ENCODE assay signal across 26 cellular contexts in the genomic region with DNA sequence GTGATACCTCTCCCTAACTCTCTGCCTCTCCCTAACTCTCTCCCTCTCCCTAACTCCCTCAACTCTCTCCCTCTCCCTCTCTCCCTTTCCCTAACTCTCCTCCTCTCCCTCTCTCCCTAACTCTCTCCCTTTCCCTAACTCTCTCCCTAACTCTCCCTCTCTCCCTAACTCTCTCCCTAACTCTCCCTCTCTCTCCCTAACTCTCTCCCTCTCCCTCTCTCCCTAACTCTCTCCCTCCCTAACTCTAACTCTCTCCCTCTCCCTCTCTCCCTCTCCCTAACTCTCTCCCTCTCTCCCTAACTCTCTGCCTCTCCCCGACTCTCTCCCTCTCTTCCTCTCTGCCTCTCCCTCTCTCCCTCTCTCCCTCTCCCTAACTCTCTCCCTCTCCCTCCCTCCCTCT. TPM values are rescaled to one million over a fixed set of nuclear protein-coding genes. Genes with fewer than 3 reads are reported as not detected.
"Had no signal": no experiment of that assay in that cellular context is flagged by ENCODE, and none has a peak within 500 bp of the region (broad histone marks: within the 10 kb centered on the region; RNA-seq: fewer than 3 reads in every experiment).

No MANE protein-coding gene starts in this region.

- H3K27me3 ChIP-seq: ascending aorta, body of pancreas had no signal

- H3K27ac Mint-ChIP-seq: activated B cell treated with CpG ODN at 0.5 μM for 24 hours; activated CD4-positive, alpha-beta memory T cell treated with anti-CD3 and anti-CD28 coated beads for 36 hours; activated CD4-positive, alpha-beta T cell treated with anti-CD3 and anti-CD28 coated beads, Interleukin-2, amount 10 ng/mL, durations not matched to agents 7 days and 5 days; activated naive CD4-positive, alpha-beta T cell treated with anti-CD3 and anti-CD28 coated beads, Interleukin-2, amount 50 U/mL, for 72 hours; activated naive CD8-positive, alpha-beta T cell treated with anti-CD3 and anti-CD28 coated beads, Interleukin-2, amount 50 U/mL, for 24 hours; T-helper 17 cell had no signal

- H3K4me3 ChIP-seq: ascending aorta, body of pancreas, cardiac muscle cell had no signal

- H3K4me3 Mint-ChIP-seq: activated B cell treated with CpG ODN at 0.5 μM for 24 hours; activated CD4-positive, alpha-beta memory T cell treated with anti-CD3 and anti-CD28 coated beads for 36 hours; activated naive CD8-positive, alpha-beta T cell treated with anti-CD3 and anti-CD28 coated beads, Interleukin-2, amount 50 U/mL, for 24 hours had no signal

- H3K36me3 ChIP-seq: ascending aorta, cardiac muscle cell had no signal

- DNase-seq: activated B cell treated with CpG ODN at 0.5 μM for 24 hours; activated CD4-positive, alpha-beta memory T cell treated with anti-CD3 and anti-CD28 coated beads for 36 hours; activated CD4-positive, alpha-beta T cell treated with anti-CD3 and anti-CD28 coated beads for 1 hour; activated CD4-positive, alpha-beta T cell treated with anti-CD3 and anti-CD28 coated beads, Interleukin-2, amount 10 ng/mL, durations not matched to agents 7 days and 5 days; activated CD8-positive, alpha-beta memory T cell treated with anti-CD3 and anti-CD28 coated beads for 24 hours; activated effector memory CD4-positive, alpha-beta T cell treated with anti-CD3 and anti-CD28 coated beads, Interleukin-2, amount 50 U/mL, for 16 hours; activated naive CD4-positive, alpha-beta T cell treated with Interleukin-2 at 50 U/mL for 16 hours; activated naive CD8-positive, alpha-beta T cell treated with anti-CD3 and anti-CD28 coated beads, Interleukin-2, amount 50 U/mL, for 24 hours; activated T-cell treated with anti-CD3 and anti-CD28 coated beads, Interleukin-2, amount 50 U/mL, for 4 hours; amniotic stem cell; body of pancreas; KG1; NCI-H1092; NCI-H1417; NCI-H1694; NCI-H2029 treated with DMSO at 0.1 percent for 48 hours; NCI-H345; NCI-H510A; NCI-H526 treated with DMSO at 0.1 percent for 48 hours; NCI-H82; SIG-M5; T-helper 17 cell; T-helper 9 cell had no signal

- ATAC-seq: activated naive CD4-positive, alpha-beta T cell treated with anti-CD3 and anti-CD28 coated beads, Interleukin-2, amount 50 U/mL, for 72 hours; activated naive CD8-positive, alpha-beta T cell treated with anti-CD3 and anti-CD28 coated beads, Interleukin-2, amount 50 U/mL, for 24 hours; activated T-cell treated with anti-CD3 and anti-CD28 coated beads, Interleukin-2, amount 50 U/mL, for 4 hours; body of pancreas; T-helper 17 cell had no signal

- H3K9me3 Mint-ChIP-seq: activated B cell treated with CpG ODN at 0.5 μM for 24 hours; activated CD4-positive, alpha-beta memory T cell treated with anti-CD3 and anti-CD28 coated beads for 36 hours; activated naive CD8-positive, alpha-beta T cell treated with anti-CD3 and anti-CD28 coated beads, Interleukin-2, amount 50 U/mL, for 24 hours; activated T-cell treated with anti-CD3 and anti-CD28 coated beads, Interleukin-2, amount 50 U/mL, for 4 hours had no signal

- H3K27ac ChIP-seq: ascending aorta, body of pancreas, cardiac muscle cell had no signal

RNA-seq across cellular contexts. Expression of a gene that starts 2.0 kb away (rescaled TPM):
- total RNA-seq: cardiac muscle cell had no signal
